ENCODE assay signal across 13 cellular contexts in the genomic region with DNA sequence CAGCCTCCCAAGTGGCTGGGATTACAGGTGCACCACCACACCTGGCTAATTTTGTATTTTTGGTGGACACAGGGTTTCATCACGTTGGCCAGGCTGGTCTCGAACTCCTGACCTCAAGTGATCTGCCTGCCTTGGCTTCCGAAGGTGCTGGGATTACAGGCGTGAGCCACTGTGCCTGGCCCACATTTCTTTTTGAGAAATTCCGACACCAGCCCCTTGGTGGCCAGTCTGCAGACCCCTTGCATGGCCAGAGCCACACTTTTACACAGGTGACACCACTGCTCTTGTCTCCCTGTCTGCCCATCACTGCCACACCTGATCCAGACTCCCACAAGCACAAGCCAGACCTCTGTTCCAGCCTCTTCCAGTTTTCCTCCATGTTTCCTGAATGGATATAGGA. TPM values are rescaled to one million over a fixed set of nuclear protein-coding genes. Genes with fewer than 3 reads are reported as not detected.
A peak's percentile ranks its signal among the peaks of the same experiment; 100 is the strongest.
DNase-seq lines count a peak whose midpoint lies in the region; ATAC-seq and TF ChIP-seq lines count a peak whose summit lies in the region.
"Had no signal": no experiment of that assay in that cellular context is flagged by ENCODE, and none has a peak within 500 bp of the region (broad histone marks: within the 10 kb centered on the region; RNA-seq: fewer than 3 reads in every experiment).

No MANE protein-coding gene starts in this region.

- H3K9me3 Mint-ChIP-seq in CD14-positive monocyte, result peaks cover 0 to 2% (median 0%) of the 10 kb centered on the region in 7 donors
- H3K9me3 Mint-ChIP-seq in stimulated activated memory B cell treated with anti-CD40 and anti-IgM and Interleukin-4, amounts not matched to agents 10 μg/mL and 1 μg/mL and 100 μg/mL, for 72 hours, result no peaks in the 10 kb centered on the region
- no peaks in the 10 kb centered on the region for H3K9me3 Mint-ChIP-seq in activated naive CD8-positive, alpha-beta T cell treated with anti-CD3 and anti-CD28 coated beads for 36 hours
- H3K9me3 Mint-ChIP-seq: IgD-negative memory B cell had no signal

- H3K4me3 Mint-ChIP-seq in CD14-positive monocyte, result no peak overlapping the region
- no peak overlapping the region for H3K4me3 Mint-ChIP-seq in stimulated activated memory B cell treated with anti-CD40 and anti-IgM and Interleukin-4, amounts not matched to agents 10 μg/mL and 1 μg/mL and 100 μg/mL, for 72 hours
- H3K4me3 Mint-ChIP-seq in activated naive CD8-positive, alpha-beta T cell treated with anti-CD3 and anti-CD28 coated beads for 36 hours, result no peak overlapping the region

- H3K27ac Mint-ChIP-seq in CD14-positive monocyte, result peak overlapping the region in 5 of 7 donors; percentile 19 to 97 (median 63)
- peak overlapping the region; percentile 76 for H3K27ac Mint-ChIP-seq in stimulated activated memory B cell treated with anti-CD40 and anti-IgM and Interleukin-4, amounts not matched to agents 10 μg/mL and 1 μg/mL and 100 μg/mL, for 72 hours
- H3K27ac Mint-ChIP-seq in activated naive CD8-positive, alpha-beta T cell treated with anti-CD3 and anti-CD28 coated beads for 36 hours, result no peak overlapping the region

- no peak overlapping the region for H3K4me3 ChIP-seq in body of pancreas
- H3K4me3 ChIP-seq in mucosa of rectum (ENCODE audit: low read length in 2 of 2), result no peak overlapping the region
- H3K4me3 ChIP-seq: skin epidermis had no signal

- peaks cover 60% of the 10 kb centered on the region for H3K4me1 Mint-ChIP-seq in CD14-positive monocyte
- peaks cover 52% of the 10 kb centered on the region for H3K4me1 Mint-ChIP-seq in stimulated activated memory B cell treated with anti-CD40 and anti-IgM and Interleukin-4, amounts not matched to agents 10 μg/mL and 1 μg/mL and 100 μg/mL, for 72 hours
- H3K4me1 Mint-ChIP-seq in activated naive CD8-positive, alpha-beta T cell treated with anti-CD3 and anti-CD28 coated beads for 36 hours, result peaks cover 13% of the 10 kb centered on the region

- H3K4me1 ChIP-seq in body of pancreas (peaks cover 43% of the 10 kb centered on the region), mucosa of rectum (ENCODE audit: control insufficient read depth in 2 of 2, insufficient read depth in 2 of 2, low read length in 2 of 2) (peaks cover 36 to 42% of the 10 kb centered on the region in 2 donors)

- TF ChIP-seq POLR2A in body of pancreas (IDR thresholded peaks at IDR 0.05), result no peak

- no peaks in the 10 kb centered on the region for H3K27me3 ChIP-seq in body of pancreas
- no peaks in the 10 kb centered on the region for H3K27me3 ChIP-seq in mucosa of rectum (ENCODE audit: control insufficient read depth in 2 of 2, insufficient read depth in 2 of 2, low read length in 2 of 2)

- peak; percentile 29 for DNase-seq in CD14-positive monocyte (ENCODE audit: low spot score)
- DNase-seq in body of pancreas, result no peak
- no peak for DNase-seq in left lobe of liver (ENCODE audit: low spot score)
- no peak for DNase-seq in activated naive CD8-positive, alpha-beta T cell treated with anti-CD3 and anti-CD28 coated beads for 36 hours
- DNase-seq: activated CD4-positive, alpha-beta T cell treated with anti-CD3 and anti-CD28 coated beads, Interleukin-2, amount 50 U/mL, for 1 hour; activated naive CD4-positive, alpha-beta T cell treated with Interleukin-2 at 50 U/mL for 16 hours; NCI-H1930 had no signal

- peaks cover 0 to 2% of the 10 kb centered on the region in 2 donors for H3K36me3 Mint-ChIP-seq in CD14-positive monocyte
- H3K36me3 Mint-ChIP-seq in stimulated activated memory B cell treated with anti-CD40 and anti-IgM and Interleukin-4, amounts not matched to agents 10 μg/mL and 1 μg/mL and 100 μg/mL, for 72 hours, result no peaks in the 10 kb centered on the region
- no peaks in the 10 kb centered on the region for H3K36me3 Mint-ChIP-seq in activated naive CD8-positive, alpha-beta T cell treated with anti-CD3 and anti-CD28 coated beads for 36 hours
- H3K36me3 Mint-ChIP-seq: IgD-negative memory B cell had no signal

- H3K27ac ChIP-seq in body of pancreas, result peak overlapping the region in 3 of 4 donors; percentile 40 to 65 (median 55)
- peak overlapping the region; percentile 78 to 83 for H3K27ac ChIP-seq in mucosa of rectum (ENCODE audit: low read depth in 2 of 2, low read length in 2 of 2)

- 96 to 98% methylated on average over 5 of the region's 5 CpGs for WGBS in body of pancreas, 2 donors

- ATAC-seq in body of pancreas (no peak), left lobe of liver (no peak), GM19452 (IDR thresholded peaks at IDR 0.05; ENCODE audit: unreplicated experiment) (no peak), GM19455 (IDR thresholded peaks at IDR 0.05; ENCODE audit: unreplicated experiment) (no peak)
- ATAC-seq in stimulated activated memory B cell treated with anti-CD40 and anti-IgM and Interleukin-4, amounts not matched to agents 10 μg/mL and 1 μg/mL and 100 μg/mL, for 72 hours, result no peak

- H3K9me3 ChIP-seq in body of pancreas (no peaks in the 10 kb centered on the region), mucosa of rectum (ENCODE audit: control insufficient read depth in 2 of 2, low read length in 2 of 2) (no peaks in the 10 kb centered on the region)

- intact Hi-C loops in CD14-positive monocyte (cut with micrococcal nuclease) (no loop called here), body of pancreas (cut with DNase I) (no loop called here)

- no peak overlapping the region for H3K9ac ChIP-seq in mucosa of rectum (ENCODE audit: low read depth in 1 of 2, low read length in 2 of 2)

- H3K27me3 Mint-ChIP-seq in CD14-positive monocyte (ENCODE audit: low read depth in 3 of 3), result peaks cover 2 to 5% (median 4%) of the 10 kb centered on the region in 3 donors
- no peaks in the 10 kb centered on the region for H3K27me3 Mint-ChIP-seq in stimulated activated memory B cell treated with anti-CD40 and anti-IgM and Interleukin-4, amounts not matched to agents 10 μg/mL and 1 μg/mL and 100 μg/mL, for 72 hours
- H3K27me3 Mint-ChIP-seq in activated naive CD8-positive, alpha-beta T cell treated with anti-CD3 and anti-CD28 coated beads for 36 hours, result no peaks in the 10 kb centered on the region
- H3K27me3 Mint-ChIP-seq: IgD-negative memory B cell had no signal

- no peak for TF ChIP-seq CTCF in CD14-positive monocyte (IDR thresholded peaks at IDR 0.05)
- no peak for TF ChIP-seq CTCF in body of pancreas (IDR thresholded peaks at IDR 0.05)

- no peaks in the 10 kb centered on the region for H3K36me3 ChIP-seq in body of pancreas (replicated peaks in 1 of 2; ENCODE audit: insufficient read depth in 1 of 2, low read depth in 2 of 2)
- H3K36me3 ChIP-seq in mucosa of rectum (ENCODE audit: control insufficient read depth in 2 of 2, insufficient read depth in 2 of 2, low read length in 2 of 2), result no peaks in the 10 kb centered on the region

RNA-seq across cellular contexts. Expression of a gene that starts 33.0 kb away (rescaled TPM):
- 100 to 1,000 TPM; 297 to 341 TPM for polyA plus RNA-seq in CD14-positive monocyte
- total RNA-seq in body of pancreas (100 to 1,000 TPM in 1 of 2 donors, 10 to 100 TPM in 1; 86.4 to 113 TPM), left lobe of liver (58.7 TPM)
- total RNA-seq in activated naive CD8-positive, alpha-beta T cell treated with anti-CD3 and anti-CD28 coated beads for 36 hours, result 100 to 1,000 TPM; 585 to 589 TPM

RNA-seq across cellular contexts. Expression of a gene that starts 51.4 kb away (rescaled TPM):
- polyA plus RNA-seq in CD14-positive monocyte, result 100 to 1,000 TPM; 117 to 144 TPM
- total RNA-seq in body of pancreas, result 10 to 100 TPM; 75.2 to 84.3 TPM
- 32.6 TPM for total RNA-seq in left lobe of liver
- total RNA-seq in activated naive CD8-positive, alpha-beta T cell treated with anti-CD3 and anti-CD28 coated beads for 36 hours, result 10 to 100 TPM; 12.6 to 13.0 TPM
